23 cellular contexts compared by ENCODE assay signal in genomic region chr12:25253371-25254068, GRCh38. TPM values are rescaled to one million over a fixed set of nuclear protein-coding genes. Genes with fewer than 3 reads are reported as not detected.
DNase-seq lines count a peak whose midpoint lies in the region; ATAC-seq, FAIRE-seq and TF ChIP-seq lines count a peak whose summit lies in the region.
"Had no signal": no experiment of that assay in that cellular context is flagged by ENCODE, and none has a peak within 500 bp of the region (broad histone marks: within the 10 kb centered on the region; RNA-seq: fewer than 3 reads in every experiment).

No MANE protein-coding gene starts in this region.

- POLR2A ChIA-PET in Caco-2 (lab: Charles Lee) (interaction anchor here (2.2 kb wide), 1 partner anchor 131 kb away, joined by 9 read pairs; no protein-coding TSS in a partner anchor), activated B cell treated with CpG ODN at 0.5 μM for 24 hours (lab: Charles Lee) (interaction anchor here (1.0 to 3.2 kb wide), 3 partner anchors 9 to 80 kb away, joined by 3 to 29 read pairs (median 4); no protein-coding TSS in a partner anchor)

- no peak for TF ChIP-seq POLR2A in transverse colon (IDR thresholded peaks at IDR 0.05)

- H3K27me3 ChIP-seq in Caco-2 (replicated peaks; ENCODE audit: control insufficient read depth, insufficient read depth, low read length) (no peaks in the 10 kb centered on the region), transverse colon (no peaks in the 10 kb centered on the region)
- H3K27me3 ChIP-seq: brain microvascular endothelial cell, heart left ventricle, pancreas, right lobe of liver, tibial artery had no signal

- H3K36me3 ChIP-seq in Caco-2 (ENCODE audit: control insufficient read depth, insufficient read depth, low read length) = no peaks in the 10 kb centered on the region
- no peaks in the 10 kb centered on the region for H3K36me3 ChIP-seq in transverse colon
- H3K36me3 ChIP-seq: brain microvascular endothelial cell, heart left ventricle, left ventricle myocardium inferior, pancreas, right lobe of liver, tibial artery had no signal

- CTCF ChIA-PET in Caco-2 (lab: Charles Lee) = no interaction called here
- CTCF ChIA-PET in activated B cell treated with CpG ODN at 0.5 μM for 24 hours (lab: Charles Lee) = no interaction called here

- peaks cover 66% of the 10 kb centered on the region for H3K4me1 ChIP-seq in Caco-2
- peaks cover 0 to 39% (median 18%) of the 10 kb centered on the region in 4 donors for H3K4me1 ChIP-seq in transverse colon

- ATAC-seq in activated B cell treated with CpG ODN at 0.5 μM for 24 hours (ENCODE audit: low read depth) = no peak
- ATAC-seq in activated CD4-positive, CD25-positive, alpha-beta regulatory T cell treated with anti-CD3 and anti-CD28 coated beads, Interleukin-2, amount 50 U/mL, for 24 hours = no peak
- ATAC-seq: activated T-cell treated with anti-CD3 and anti-CD28 coated beads, Interleukin-2, amount 50 U/mL, for 72 hours; heart left ventricle; pancreas; right lobe of liver had no signal

- peaks cover 25% of the 10 kb centered on the region for H3K9me3 Mint-ChIP-seq in Caco-2 (ENCODE audit: unreplicated experiment)
- H3K9me3 Mint-ChIP-seq in activated B cell treated with CpG ODN at 0.5 μM for 24 hours = no peaks in the 10 kb centered on the region
- H3K9me3 Mint-ChIP-seq in nephron = no peaks in the 10 kb centered on the region
- no peaks in the 10 kb centered on the region for H3K9me3 Mint-ChIP-seq in CD14-positive monocyte
- H3K9me3 Mint-ChIP-seq: activated T-cell treated with anti-CD3 and anti-CD28 coated beads, Interleukin-2, amount 50 U/mL, for 72 hours had no signal

- H3K4me3 Mint-ChIP-seq in Caco-2 (ENCODE audit: unreplicated experiment) (peak overlapping the region; percentile 98), activated B cell treated with CpG ODN at 0.5 μM for 24 hours (peak overlapping the region; percentile 58), nephron (peak overlapping the region; percentile 17 to 57 (median 50)), CD14-positive monocyte (no peak overlapping the region)

- no peak for TF ChIP-seq EP300 in transverse colon (IDR thresholded peaks at IDR 0.05; ENCODE audit: low read depth)

- H3K36me3 Mint-ChIP-seq in Caco-2 (ENCODE audit: insufficient read depth, unreplicated experiment) = peaks cover 53% of the 10 kb centered on the region
- H3K36me3 Mint-ChIP-seq in activated B cell treated with CpG ODN at 0.5 μM for 24 hours (ENCODE audit: low read depth) = peaks cover 9% of the 10 kb centered on the region
- peaks cover under 1% of the 10 kb centered on the region for H3K36me3 Mint-ChIP-seq in nephron (ENCODE audit: low read depth)
- H3K36me3 Mint-ChIP-seq in CD14-positive monocyte = peaks cover under 1% of the 10 kb centered on the region in 2 donors
- H3K36me3 Mint-ChIP-seq: activated naive CD8-positive, alpha-beta T cell had no signal

- no peak overlapping the region for H3K27ac ChIP-seq in transverse colon
- H3K27ac ChIP-seq: brain microvascular endothelial cell, coronary artery, heart left ventricle, left ventricle myocardium inferior, tibial artery had no signal

- H3K4me1 Mint-ChIP-seq in Caco-2 (ENCODE audit: low read depth, unreplicated experiment) = peaks cover 69% of the 10 kb centered on the region
- H3K4me1 Mint-ChIP-seq in activated B cell treated with CpG ODN at 0.5 μM for 24 hours = peaks cover 40% of the 10 kb centered on the region
- peaks cover 9% of the 10 kb centered on the region for H3K4me1 Mint-ChIP-seq in nephron
- peaks cover 21% of the 10 kb centered on the region for H3K4me1 Mint-ChIP-seq in CD14-positive monocyte

- H3K27ac Mint-ChIP-seq in Caco-2 (ENCODE audit: unreplicated experiment) (peak overlapping the region; percentile 79), activated B cell treated with CpG ODN at 0.5 μM for 24 hours (peak overlapping the region; percentile 82), nephron (peak overlapping the region in 2 of 3 experiments; percentile 39 to 80), CD14-positive monocyte (peak overlapping the region in 1 of 7 donors; percentile 5)
- H3K27ac Mint-ChIP-seq: activated naive CD8-positive, alpha-beta T cell; activated T-cell treated with anti-CD3 and anti-CD28 coated beads, Interleukin-2, amount 50 U/mL, for 72 hours had no signal

- in situ Hi-C loops in transverse colon (cut with MboI; ENCODE audit: low pct_ligation_motif_present in 1 of 4, low pct_unique_long_range_greater_than_20kb in 1 of 4, low sequenced_read_pairs in 3 of 4) = no loop called here

- no peaks in the 10 kb centered on the region for H3K27me3 Mint-ChIP-seq in Caco-2 (ENCODE audit: insufficient read depth, unreplicated experiment)
- H3K27me3 Mint-ChIP-seq in activated B cell treated with CpG ODN at 0.5 μM for 24 hours = no peaks in the 10 kb centered on the region
- H3K27me3 Mint-ChIP-seq in nephron (ENCODE audit: low read depth) = no peaks in the 10 kb centered on the region
- peaks cover 0 to 9% (median 2%) of the 10 kb centered on the region in 3 donors for H3K27me3 Mint-ChIP-seq in CD14-positive monocyte (ENCODE audit: low read depth in 3 of 3)
- H3K27me3 Mint-ChIP-seq: activated naive CD8-positive, alpha-beta T cell had no signal

- BruUV-seq in Caco-2 (replicated peaks; lab: Mats Ljungman, UMichigan) = no TSS peak

- intact Hi-C loops in Caco-2 (cut with micrococcal nuclease; ENCODE audit: unreplicated experiment) = no loop called here
- intact Hi-C loops in activated B cell treated with CpG ODN at 0.5 μM for 24 hours (cut with micrococcal nuclease) = loop anchor here (5.0 kb wide), 3 partner anchors 864 to 1579 kb away; partner anchors contain the start of gene ITPR2
- intact Hi-C loops in CD14-positive monocyte (cut with micrococcal nuclease) = loop anchor here in 1 of 2 donors (5.0 kb wide), 1 partner anchor 84 kb away; no protein-coding TSS in a partner anchor
- intact Hi-C loops in transverse colon (cut with DNase I; ENCODE audit: low total_unique reads) = no loop called here

- H3K4me3 ChIP-seq in Caco-2 (ENCODE audit: low read depth, low read length) (no peak overlapping the region), transverse colon (no peak overlapping the region)
- H3K4me3 ChIP-seq: coronary artery, heart left ventricle, left ventricle myocardium inferior, pancreas, right lobe of liver, tibial artery had no signal

- WGBS in transverse colon (ENCODE audit: low coverage in 1 of 2), 2 donors = 77 to 82% methylated on average over 4 to 5 of the region's 5 CpGs

- TF ChIP-seq CTCF in Caco-2 (IDR thresholded peaks at IDR 0.05; ENCODE audit: insufficient read depth in 1 of 2, low read depth in 1 of 2, low read length in 1 of 2, severe bottlenecking in 1 of 2, unreplicated experiment in 1 of 2) (no peak), activated B cell treated with CpG ODN at 0.5 μM for 24 hours (IDR thresholded peaks at IDR 0.05) (no peak), nephron (IDR thresholded peaks at IDR 0.05; ENCODE audit: unreplicated experiment in 3 of 3) (no peak), CD14-positive monocyte (IDR thresholded peaks at IDR 0.05) (no peak), transverse colon (IDR thresholded peaks at IDR 0.05) (no peak)

- DNase-seq in Caco-2 (no peak), GM19239 (ENCODE audit: insufficient read length, low spot score) (no peak), activated B cell treated with CpG ODN at 0.5 μM for 24 hours (no peak), CD14-positive monocyte (ENCODE audit: low spot score) (no peak), transverse colon (no peak)
- DNase-seq: activated CD8-positive, alpha-beta memory T cell treated with anti-CD3 and anti-CD28 coated beads for 24 hours; activated T-cell treated with anti-CD3 and anti-CD28 coated beads, Interleukin-2, amount 50 U/mL, for 72 hours; heart left ventricle; left ventricle myocardium inferior; NCI-H1417 treated with DMSO at 0.1 percent for 48 hours; NCI-H526 treated with DMSO at 0.1 percent for 48 hours; pancreas; right lobe of liver; SHP77; stimulated activated naive CD4-positive, alpha-beta T cell treated with Interleukin-2 at 50 U/mL for 16 hours; tibial artery had no signal

- H3K9me3 ChIP-seq in Caco-2 (peaks cover 29% of the 10 kb centered on the region), transverse colon (no peaks in the 10 kb centered on the region)
- H3K9me3 ChIP-seq: heart left ventricle, left ventricle myocardium inferior, pancreas, right lobe of liver, tibial artery had no signal

- FAIRE-seq in GM19239 (lab: Jason Lieb, UNC) = peak; percentile 84
- FAIRE-seq: G401.6, pancreas had no signal

RNA-seq across cellular contexts. Expression of gene KRAS, which starts 2.8 kb away (rescaled TPM):
- total RNA-seq in Caco-2 (2022) (162 and 179 TPM in 2 replicates), activated B cell treated with CpG ODN at 0.5 μM for 24 hours (43.3 and 45.8 TPM in 2 replicates), transverse colon (10 to 100 TPM in 3 of 4 donors, 1 to 10 TPM in 1; 7.6 to 40.6 (median 30.5) TPM)
- 10 to 100 TPM; 33.0 to 37.4 TPM for polyA plus RNA-seq in CD14-positive monocyte

RNA-seq across cellular contexts. Expression of gene ETFRF1, which starts 58.5 kb away (rescaled TPM):
- 9.5 and 10.2 TPM in 2 replicates for total RNA-seq in Caco-2 (2022)
- 15.4 and 17.6 TPM in 2 replicates for total RNA-seq in activated B cell treated with CpG ODN at 0.5 μM for 24 hours
- 10 to 100 TPM; 16.0 to 28.9 TPM for polyA plus RNA-seq in CD14-positive monocyte
- 10 to 100 TPM in 3 of 4 donors, 1 to 10 TPM in 1; 3.6 to 84.2 (median 24.1) TPM for total RNA-seq in transverse colon

RNA-seq across cellular contexts. Expression of gene DNAI7, which starts 58.6 kb away (rescaled TPM):
- total RNA-seq in Caco-2 (2022) (0.66 and 0.67 TPM in 2 replicates), activated B cell treated with CpG ODN at 0.5 μM for 24 hours (0.15 and 0.27 TPM in 2 replicates), transverse colon (under 1 TPM in 1 of 4 donors, not detected in 3; 0.32 TPM)
- polyA plus RNA-seq in CD14-positive monocyte = not detected
- total RNA-seq: T-helper 1 cell treated with Interleukin-12 subunit alpha and Interleukin-12 subunit beta and Interleukin-4 antibody, amounts not matched to agents 30 ng/mL and 1 ng/mL, for 36 hours had no signal

Comparison
In these comparisons a context has a peak if more than half of its experiments do, and no peak if none do; other contexts are left out.
1. H3K4me3 Mint-ChIP-seq: peak in Caco-2 (single experiment), activated B cell treated with CpG ODN at 0.5 μM for 24 hours (single experiment) and nephron (3 of 3); none in CD14-positive monocyte (0 of 2).